ENCODE assay signal across 18 cellular contexts in the genomic region with DNA sequence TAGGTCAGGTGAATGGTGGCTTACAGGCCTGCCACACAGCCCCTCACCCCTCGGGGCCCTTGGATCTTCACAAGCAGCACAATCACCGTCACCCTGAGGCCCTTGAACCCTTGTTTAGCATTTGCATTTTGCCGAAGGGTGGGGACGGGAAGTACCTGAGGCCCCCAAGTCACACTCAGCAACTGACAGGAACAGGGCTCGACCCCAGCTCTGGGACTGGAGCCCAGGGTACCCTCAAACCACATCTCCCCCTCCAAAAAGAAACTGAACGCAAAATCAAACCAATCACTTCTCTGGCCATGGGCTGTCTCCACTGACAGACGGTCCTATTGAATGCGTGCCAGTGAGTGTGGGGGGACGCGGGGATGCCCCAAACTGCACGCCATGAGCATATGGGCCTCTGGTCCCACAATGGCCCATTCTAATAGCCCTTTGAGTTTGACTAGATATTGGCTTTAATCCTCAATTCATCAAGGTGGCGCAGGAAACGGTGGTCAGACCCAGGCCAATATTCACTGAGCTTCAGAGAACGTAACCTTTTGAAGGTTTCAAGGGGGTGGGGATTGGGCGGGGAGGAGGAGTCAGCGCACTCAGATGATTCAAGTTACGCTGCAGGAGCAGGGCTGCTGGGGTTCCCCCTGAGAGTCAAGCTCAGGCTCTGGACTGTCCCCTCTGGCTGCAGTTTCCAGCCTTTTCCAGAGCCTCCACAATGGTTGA.
"Had no signal": no experiment of that assay in that cellular context is flagged by ENCODE, and none has a peak within 500 bp of the region (broad histone marks: within the 10 kb centered on the region; RNA-seq: fewer than 3 reads in every experiment).

No MANE protein-coding gene starts in this region.

- H3K4me3 ChIP-seq: esophagus squamous epithelium, hepatocyte, left ventricle myocardium inferior, tibial nerve had no signal

- H3K4me1 ChIP-seq: tibial nerve had no signal

- H3K27me3 ChIP-seq: esophagus squamous epithelium, hepatocyte, tibial nerve had no signal

- ATAC-seq: activated CD8-positive, alpha-beta memory T cell treated with anti-CD3 and anti-CD28 coated beads, Interleukin-2, amount 10 ng/mL, durations not matched to agents 7 days and 5 days; activated naive CD4-positive, alpha-beta T cell treated with anti-CD3 and anti-CD28 coated beads, Interleukin-2, amount 50 U/mL, for 72 hours; activated T-cell treated with anti-CD3 and anti-CD28 coated beads, Interleukin-2, amount 50 U/mL, for 4 hours; stimulated activated naive B cell treated with anti-CD40 and anti-IgM and Interleukin-4, amounts not matched to agents 10 μg/mL and 1 μg/mL and 100 μg/mL, for 72 hours had no signal

- H3K27ac ChIP-seq: esophagus squamous epithelium, hepatocyte, left ventricle myocardium inferior, tibial nerve had no signal

- H3K4me3 Mint-ChIP-seq: activated CD8-positive, alpha-beta memory T cell treated with anti-CD3 and anti-CD28 coated beads, Interleukin-2, amount 10 ng/mL, durations not matched to agents 7 days and 5 days; activated T-cell treated with anti-CD3 and anti-CD28 coated beads, Interleukin-2, amount 50 U/mL, for 4 hours; memory B cell; nephron progenitor cell; stimulated activated naive B cell treated with anti-CD40 and anti-IgM and Interleukin-4, amounts not matched to agents 10 μg/mL and 1 μg/mL and 100 μg/mL, for 72 hours; T-helper 2 cell treated with Interferon-gamma antibody and Interleukin-4, amounts not matched to agents 5 μg/mL and 100 μg/mL, for 36 hours had no signal

- H3K27me3 Mint-ChIP-seq: activated CD8-positive, alpha-beta memory T cell treated with anti-CD3 and anti-CD28 coated beads, Interleukin-2, amount 10 ng/mL, durations not matched to agents 7 days and 5 days; memory B cell; stimulated activated naive B cell treated with anti-CD40 and anti-IgM and Interleukin-4, amounts not matched to agents 10 μg/mL and 1 μg/mL and 100 μg/mL, for 72 hours had no signal

- H3K4me1 Mint-ChIP-seq: activated CD8-positive, alpha-beta memory T cell treated with anti-CD3 and anti-CD28 coated beads, Interleukin-2, amount 10 ng/mL, durations not matched to agents 7 days and 5 days; memory B cell; stimulated activated naive B cell treated with anti-CD40 and anti-IgM and Interleukin-4, amounts not matched to agents 10 μg/mL and 1 μg/mL and 100 μg/mL, for 72 hours had no signal

- H3K4me2 ChIP-seq: hepatocyte had no signal

- H3K36me3 ChIP-seq: esophagus squamous epithelium, left ventricle myocardium inferior had no signal

- H3K79me2 ChIP-seq: hepatocyte had no signal

- H2AFZ ChIP-seq: hepatocyte had no signal

- H3K27ac Mint-ChIP-seq: activated CD8-positive, alpha-beta memory T cell treated with anti-CD3 and anti-CD28 coated beads, Interleukin-2, amount 10 ng/mL, durations not matched to agents 7 days and 5 days; activated naive CD4-positive, alpha-beta T cell treated with anti-CD3 and anti-CD28 coated beads, Interleukin-2, amount 50 U/mL, for 72 hours; memory B cell; stimulated activated naive B cell treated with anti-CD40 and anti-IgM and Interleukin-4, amounts not matched to agents 10 μg/mL and 1 μg/mL and 100 μg/mL, for 72 hours; T-helper 2 cell treated with Interferon-gamma antibody and Interleukin-4, amounts not matched to agents 5 μg/mL and 100 μg/mL, for 36 hours had no signal

- H3K9me3 ChIP-seq: esophagus squamous epithelium, left ventricle myocardium inferior, tibial nerve had no signal

- FAIRE-seq: colon, endothelial cell of umbilical vein, keratinocyte had no signal

- H3K36me3 Mint-ChIP-seq: activated CD8-positive, alpha-beta memory T cell treated with anti-CD3 and anti-CD28 coated beads, Interleukin-2, amount 10 ng/mL, durations not matched to agents 7 days and 5 days; activated naive CD4-positive, alpha-beta T cell treated with anti-CD3 and anti-CD28 coated beads, Interleukin-2, amount 50 U/mL, for 72 hours; memory B cell had no signal

- DNase-seq: activated CD8-positive, alpha-beta memory T cell treated with anti-CD3 and anti-CD28 coated beads, Interleukin-2, amount 10 ng/mL, durations not matched to agents 7 days and 5 days; activated gamma-delta T cell; activated T-cell treated with anti-CD3 and anti-CD28 coated beads, Interleukin-2, amount 50 U/mL, for 4 hours; effector CD4-positive, alpha-beta T cell; esophagus squamous epithelium; left ventricle myocardium inferior; nephron progenitor cell; stimulated activated CD4-positive, alpha-beta T cell treated with anti-CD3 and anti-CD28 coated beads, Interleukin-2, amount 100 ng/mL, for 48 hours; stimulated activated naive B cell treated with anti-CD40 and anti-IgM and Interleukin-4, amounts not matched to agents 10 μg/mL and 1 μg/mL and 100 μg/mL, for 72 hours; SW 1271 had no signal
